In genomic region chr15:28888900-28889299, GRCh38 we compare ENCODE assay signal across 1 cellular context.
TF ChIP-seq lines count a peak whose summit lies in the region.

No MANE protein-coding gene starts in this region.

TF ChIP-seq in IMR-90, 13 proteins besides CTCF, POLR2A, EP300 and RAD21:
- TF ChIP-seq CEBPB (IDR thresholded peaks at IDR 0.05; ENCODE audit: low read depth, low read length) (no peak), NFE2L2 (IDR thresholded peaks at IDR 0.05; ENCODE audit: low read depth, low read length) (no peak), RCOR1 (IDR thresholded peaks at IDR 0.05; ENCODE audit: insufficient replicate concordance, low read length) (no peak), MAZ (IDR thresholded peaks at IDR 0.05; ENCODE audit: borderline replicate concordance, low read depth, low read length) (no peak), BHLHE40 (IDR thresholded peaks at IDR 0.05; ENCODE audit: low read depth, low read length) (no peak), RFX5 (IDR thresholded peaks at IDR 0.05; ENCODE audit: low read depth, low read length) (no peak)
TF ChIP-seq in IMR-90: peak in this region for 0.
